1 cellular context compared by ENCODE assay signal in genomic region chr21:38989745-38990423, GRCh38.
A peak's percentile ranks its signal among the peaks of the same experiment; 100 is the strongest.
TF ChIP-seq lines count a peak whose summit lies in the region.

No MANE protein-coding gene starts in this region.

TF ChIP-seq in HepG2, 621 proteins besides CTCF, POLR2A, EP300 and RAD21 (continued from another document):
- TF ChIP-seq ZBTB40 (IDR thresholded peaks at IDR 0.05) (no peak), ZBTB40 (CRISPR knock-in tag; IDR thresholded peaks at IDR 0.05) (peak; percentile 76; the same call in 1 of the 2 replicates), ZNF367 (CRISPR knock-in tag; IDR thresholded peaks at IDR 0.05; ENCODE audit: borderline replicate concordance) (no peak), MXD4 (CRISPR knock-in tag; IDR thresholded peaks at IDR 0.05) (peak; percentile 38; the same call in 1 of the 2 replicates), ZNF296 (CRISPR knock-in tag; conservative IDR thresholded peaks at IDR 0.05) (peak; percentile 82; the same call in 1 of the 2 replicates), ZNF839 (CRISPR knock-in tag; IDR thresholded peaks at IDR 0.05; ENCODE audit: borderline replicate concordance) (no peak), HOMEZ (CRISPR knock-in tag; IDR thresholded peaks at IDR 0.05; ENCODE audit: low read depth) (peak; percentile 41; the same call in 1 of the 2 replicates), KLF13 (CRISPR knock-in tag; IDR thresholded peaks at IDR 0.05) (no peak), GLI4 (CRISPR knock-in tag; IDR thresholded peaks at IDR 0.05; ENCODE audit: borderline replicate concordance) (no peak), NFKB2 (CRISPR knock-in tag; IDR thresholded peaks at IDR 0.05; ENCODE audit: borderline replicate concordance) (peak; percentile 21; the same call in 1 of the 2 replicates), ZNF275 (CRISPR knock-in tag; IDR thresholded peaks at IDR 0.05; ENCODE audit: borderline replicate concordance) (no peak), SP1 (IDR thresholded peaks at IDR 0.05) (no peak), SP1 (CRISPR knock-in tag; IDR thresholded peaks at IDR 0.05) (peak; percentile 26; the same call in 1 of the 2 replicates), TCF7 (IDR thresholded peaks at IDR 0.05; ENCODE audit: low read depth) (peak; percentile 56; the same call in 1 of the 2 replicates), CCDC6 (CRISPR knock-in tag; IDR thresholded peaks at IDR 0.05) (0 out of 2 replicates have a peak, but pooled peaks have one; percentile 28), MZF1 (CRISPR knock-in tag; IDR thresholded peaks at IDR 0.05; ENCODE audit: borderline replicate concordance) (no peak), MTA1 (CRISPR knock-in tag; IDR thresholded peaks at IDR 0.05; ENCODE audit: borderline replicate concordance) (no peak), ZNF460 (CRISPR knock-in tag; IDR thresholded peaks at IDR 0.05; ENCODE audit: borderline replicate concordance) (no peak)
- TF ChIP-seq, protein P1, sequence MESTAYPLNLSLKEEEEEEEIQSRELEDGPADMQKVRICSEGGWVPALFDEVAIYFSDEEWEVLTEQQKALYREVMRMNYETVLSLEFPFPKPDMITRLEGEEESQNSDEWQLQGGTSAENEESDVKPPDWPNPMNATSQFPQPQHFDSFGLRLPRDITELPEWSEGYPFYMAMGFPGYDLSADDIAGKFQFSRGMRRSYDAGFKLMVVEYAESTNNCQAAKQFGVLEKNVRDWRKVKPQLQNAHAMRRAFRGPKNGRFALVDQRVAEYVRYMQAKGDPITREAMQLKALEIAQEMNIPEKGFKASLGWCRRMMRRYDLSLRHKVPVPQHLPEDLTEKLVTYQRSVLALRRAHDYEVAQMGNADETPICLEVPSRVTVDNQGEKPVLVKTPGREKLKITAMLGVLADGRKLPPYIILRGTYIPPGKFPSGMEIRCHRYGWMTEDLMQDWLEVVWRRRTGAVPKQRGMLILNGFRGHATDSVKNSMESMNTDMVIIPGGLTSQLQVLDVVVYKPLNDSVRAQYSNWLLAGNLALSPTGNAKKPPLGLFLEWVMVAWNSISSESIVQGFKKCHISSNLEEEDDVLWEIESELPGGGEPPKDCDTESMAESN (CRISPR knock-in tag; conservative IDR thresholded peaks at IDR 0.05) = no peak
- TF ChIP-seq, protein P2, sequence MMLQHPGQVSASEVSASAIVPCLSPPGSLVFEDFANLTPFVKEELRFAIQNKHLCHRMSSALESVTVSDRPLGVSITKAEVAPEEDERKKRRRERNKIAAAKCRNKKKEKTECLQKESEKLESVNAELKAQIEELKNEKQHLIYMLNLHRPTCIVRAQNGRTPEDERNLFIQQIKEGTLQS (CRISPR knock-in tag; IDR thresholded peaks at IDR 0.05) = peak; percentile 27; the same call in 1 of the 2 replicates
